In genomic region chr6:38134704-38135088, GRCh38 we compare ENCODE assay signal across 15 cellular contexts.
"Had no signal": no experiment of that assay in that cellular context is flagged by ENCODE, and none has a peak within 500 bp of the region (broad histone marks: within the 10 kb centered on the region; RNA-seq: fewer than 3 reads in every experiment).

No MANE protein-coding gene starts in this region.

- H3K9me3 ChIP-seq: breast epithelium, esophagus muscularis mucosa, pancreas, SJSA1, upper lobe of left lung had no signal

- H3K36me3 ChIP-seq: breast epithelium, pancreas, upper lobe of left lung had no signal

- H3K27me3 ChIP-seq: breast epithelium, esophagus muscularis mucosa, pancreas, SJSA1, upper lobe of left lung had no signal

- FAIRE-seq: colon, pancreas, small intestine had no signal

- H3K4me3 Mint-ChIP-seq: activated CD4-positive, alpha-beta T cell treated with anti-CD3 and anti-CD28 coated beads, Interleukin-2, amount 10 ng/mL, durations not matched to agents 7 days and 5 days; stimulated activated naive CD8-positive, alpha-beta T cell treated with anti-CD3 and anti-CD28 coated beads, Interleukin-15, Interleukin-2, amounts not matched to agents 100 ng/mL and 50 ng/mL, for 24 hours had no signal

- H3K27me3 Mint-ChIP-seq: activated CD4-positive, alpha-beta T cell treated with anti-CD3 and anti-CD28 coated beads, Interleukin-2, amount 10 ng/mL, durations not matched to agents 7 days and 5 days; naive B cell; stimulated activated naive CD8-positive, alpha-beta T cell treated with anti-CD3 and anti-CD28 coated beads, Interleukin-15, Interleukin-2, amounts not matched to agents 100 ng/mL and 50 ng/mL, for 24 hours had no signal

- DNase-seq: activated CD4-positive, alpha-beta T cell treated with anti-CD3 and anti-CD28 coated beads, Interleukin-2, amount 10 ng/mL, durations not matched to agents 7 days and 5 days; activated CD4-positive, CD25-positive, alpha-beta regulatory T cell; activated CD8-positive, alpha-beta memory T cell treated with anti-CD3 and anti-CD28 coated beads for 24 hours; activated naive CD4-positive, alpha-beta T cell; naive B cell; pancreas; small intestine; SW 1271; upper lobe of left lung had no signal

- H3K27ac ChIP-seq: breast epithelium, esophagus muscularis mucosa, pancreas, SJSA1, upper lobe of left lung had no signal

- ATAC-seq: pancreas had no signal

- H3K27ac Mint-ChIP-seq: naive B cell; stimulated activated naive CD8-positive, alpha-beta T cell treated with anti-CD3 and anti-CD28 coated beads, Interleukin-15, Interleukin-2, amounts not matched to agents 100 ng/mL and 50 ng/mL, for 24 hours had no signal

- H3K9me3 Mint-ChIP-seq: stimulated activated naive CD8-positive, alpha-beta T cell treated with anti-CD3 and anti-CD28 coated beads, Interleukin-15, Interleukin-2, amounts not matched to agents 100 ng/mL and 50 ng/mL, for 24 hours had no signal

- H3K4me3 ChIP-seq: breast epithelium, esophagus muscularis mucosa, lung, pancreas, SJSA1, upper lobe of left lung had no signal

- H3K4me1 ChIP-seq: breast epithelium, pancreas, SJSA1 had no signal
